In the genomic region with DNA sequence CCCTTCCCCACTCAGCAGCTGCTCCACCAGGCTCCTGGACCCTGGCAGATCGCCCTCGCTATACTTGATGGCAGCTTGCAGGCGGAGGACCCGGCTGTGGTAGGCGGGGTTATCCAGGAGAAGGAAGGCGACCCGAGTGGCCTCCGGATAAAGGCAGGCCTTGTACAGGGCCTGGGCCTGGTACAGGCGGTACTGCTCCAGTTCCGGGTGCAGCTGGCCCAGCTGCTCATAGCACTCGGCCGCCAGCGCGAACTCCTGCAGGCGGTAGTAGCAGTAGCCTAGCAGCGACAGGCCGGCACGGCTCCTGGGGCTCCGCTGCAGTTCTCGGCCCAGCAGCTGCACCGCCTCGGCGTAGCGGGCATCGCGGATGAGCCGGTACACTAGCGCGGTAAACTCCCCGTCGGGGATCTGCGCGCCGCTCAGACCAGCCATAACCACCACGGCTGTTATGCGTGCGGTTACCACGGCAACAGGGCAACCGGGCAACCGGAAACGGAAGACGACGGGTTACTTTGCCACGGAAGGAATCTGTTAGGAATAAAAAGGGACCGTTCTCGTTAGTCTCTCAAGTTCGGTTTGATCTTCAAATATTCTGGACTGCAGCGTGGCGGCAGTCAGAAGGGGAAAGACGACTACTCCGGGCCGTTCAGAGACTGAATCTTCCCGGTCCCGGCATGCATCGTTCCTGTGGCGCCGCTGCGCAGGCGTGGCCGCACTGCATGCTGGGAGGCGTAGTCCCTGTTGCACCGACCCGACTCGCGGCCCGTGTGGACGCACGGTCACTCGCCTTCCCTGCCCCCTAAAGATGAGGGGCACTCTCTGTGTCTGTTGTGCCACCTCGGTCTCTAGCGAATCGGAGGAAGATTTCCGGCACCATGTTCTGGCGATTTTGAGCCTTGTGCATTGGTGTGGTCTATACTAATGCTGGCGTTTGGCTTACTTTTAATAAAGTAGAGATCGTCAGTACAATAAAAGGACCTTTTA, we compare ENCODE assay signal across 8 cellular contexts.
DNase-seq lines count a peak whose midpoint lies in the region; ATAC-seq and TF ChIP-seq lines count a peak whose summit lies in the region.

No MANE protein-coding gene starts in this region.

- H3K27ac ChIP-seq in smooth muscle cell (ENCODE audit: low read depth), result peak overlapping the region; percentile 98

- H3K27me3 ChIP-seq in smooth muscle cell (ENCODE audit: low read depth), result no peaks in the 10 kb centered on the region

- 5% methylated on average over 76 of the region's 76 CpGs for WGBS in smooth muscle cell (ENCODE audit: low lambda C conversion rate)

- 0 out of 2 replicates have a peak, but pooled peaks cover 3% of the 10 kb centered on the region for H3K9me3 Mint-ChIP-seq in WTC11
- H3K9me3 Mint-ChIP-seq in immature natural killer cell, result peaks cover 0 to 3% (median 0%) of the 10 kb centered on the region in 6 donors

- TF ChIP-seq CTCF in WTC11 (IDR thresholded peaks at IDR 0.05) (no peak), cardiac fibroblast (IDR thresholded peaks at IDR 0.05; ENCODE audit: low read depth, low read length) (no peak), smooth muscle cell (IDR thresholded peaks at IDR 0.05; ENCODE audit: borderline replicate concordance, insufficient read depth, poor library complexity, severe bottlenecking) (no peak)

- no peaks in the 10 kb centered on the region for H3K36me3 ChIP-seq in smooth muscle cell (ENCODE audit: low read depth)

- POLR2A ChIA-PET in WTC11 (lab: Charles Lee), result no interaction called here

- H3K9me3 ChIP-seq in smooth muscle cell (replicated peaks; ENCODE audit: low read depth), result no peaks in the 10 kb centered on the region

- in situ Hi-C loops in ACHN (cut with HindIII; ENCODE audit: low pct_ligation_motif_present, low pct_unique_long_range_greater_than_20kb, low sequenced_read_pairs), result no loop called here

- peak overlapping the region; percentile 78 to 89 for H3K4me3 ChIP-seq in cardiac fibroblast (replicated peaks in 1 of 2; ENCODE audit: low read depth in 2 of 2, low read length in 2 of 2)
- H3K4me3 ChIP-seq in smooth muscle cell, result peak overlapping the region; percentile 74

- H3K4me1 Mint-ChIP-seq in WTC11 (0 out of 2 replicates have a peak, but pooled peaks cover 4% of the 10 kb centered on the region), immature natural killer cell (peaks cover 8 to 16% of the 10 kb centered on the region in 2 donors)

- H3K4me3 Mint-ChIP-seq in WTC11 (peak overlapping the region; percentile 96), immature natural killer cell (peak overlapping the region; percentile 87 to 98 (median 98))

- H3K27ac Mint-ChIP-seq in WTC11, result peak overlapping the region; percentile 100
- H3K27ac Mint-ChIP-seq in immature natural killer cell, result peak overlapping the region; percentile 99 to 100 (median 99)

- H3K79me2 ChIP-seq in smooth muscle cell (ENCODE audit: low read depth), result no peaks in the 10 kb centered on the region

- CTCF ChIA-PET in WTC11 (lab: Charles Lee), result no interaction called here

- no peaks in the 10 kb centered on the region for H3F3A ChIP-seq in smooth muscle cell (ENCODE audit: low read depth)

- H3K36me3 Mint-ChIP-seq in WTC11, result no peaks in the 10 kb centered on the region
- H3K36me3 Mint-ChIP-seq in immature natural killer cell, result no peaks in the 10 kb centered on the region

- ATAC-seq in GM18870 (IDR thresholded peaks at IDR 0.05; ENCODE audit: unreplicated experiment) (peak; percentile 92), HG03108 (IDR thresholded peaks at IDR 0.05; ENCODE audit: unreplicated experiment) (peak; percentile 97), WTC11 (peak; percentile 91)

- H3K27me3 Mint-ChIP-seq in WTC11 (ENCODE audit: low read depth), result peaks cover 25% of the 10 kb centered on the region
- H3K27me3 Mint-ChIP-seq in immature natural killer cell (ENCODE audit: low read depth in 3 of 3), result peaks cover 10 to 24% (median 13%) of the 10 kb centered on the region in 3 donors

- peaks cover 26% of the 10 kb centered on the region for H3K4me1 ChIP-seq in smooth muscle cell (ENCODE audit: low read depth)

- no peaks in the 10 kb centered on the region for H4K20me1 ChIP-seq in smooth muscle cell (ENCODE audit: low read depth)

- peak overlapping the region; percentile 100 for H2AFZ ChIP-seq in smooth muscle cell (ENCODE audit: low read depth)

- peak; percentile 90 for DNase-seq in ACHN
- DNase-seq in NCI-H2227 (lab: John Stamatoyannopoulos, UW; ENCODE audit: unreplicated experiment), result peak; percentile 97
- peak; percentile 89 for DNase-seq in WTC11 (ENCODE audit: low spot score)
- DNase-seq in cardiac fibroblast (ENCODE audit: low read depth in 2 of 2), result peak; percentile 87 to 91
- DNase-seq in immature natural killer cell, result peak; percentile 93 to 95 (median 94)
- peak; percentile 87 for DNase-seq in smooth muscle cell (lab: John Stamatoyannopoulos, UW; ENCODE audit: unreplicated experiment)

- H3K9ac ChIP-seq in smooth muscle cell (ENCODE audit: low read depth), result peak overlapping the region; percentile 98

- peak overlapping the region; percentile 95 for H3K4me2 ChIP-seq in smooth muscle cell

TF ChIP-seq in WTC11, 78 proteins besides CTCF, POLR2A, EP300 and RAD21 (continues in another document):
- TF ChIP-seq, protein P1, sequence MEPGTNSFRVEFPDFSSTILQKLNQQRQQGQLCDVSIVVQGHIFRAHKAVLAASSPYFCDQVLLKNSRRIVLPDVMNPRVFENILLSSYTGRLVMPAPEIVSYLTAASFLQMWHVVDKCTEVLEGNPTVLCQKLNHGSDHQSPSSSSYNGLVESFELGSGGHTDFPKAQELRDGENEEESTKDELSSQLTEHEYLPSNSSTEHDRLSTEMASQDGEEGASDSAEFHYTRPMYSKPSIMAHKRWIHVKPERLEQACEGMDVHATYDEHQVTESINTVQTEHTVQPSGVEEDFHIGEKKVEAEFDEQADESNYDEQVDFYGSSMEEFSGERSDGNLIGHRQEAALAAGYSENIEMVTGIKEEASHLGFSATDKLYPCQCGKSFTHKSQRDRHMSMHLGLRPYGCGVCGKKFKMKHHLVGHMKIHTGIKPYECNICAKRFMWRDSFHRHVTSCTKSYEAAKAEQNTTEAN (CRISPR knock-in tag; IDR thresholded peaks at IDR 0.05), result peak; percentile 58; the same call in 1 of the 2 replicates
- no peak for TF ChIP-seq ZNF423 (CRISPR knock-in tag; IDR thresholded peaks at IDR 0.05)
- peak; percentile 53 for TF ChIP-seq SMAD3 (CRISPR knock-in tag; IDR thresholded peaks at IDR 0.05; ENCODE audit: borderline replicate concordance)
- TF ChIP-seq, protein P2, sequence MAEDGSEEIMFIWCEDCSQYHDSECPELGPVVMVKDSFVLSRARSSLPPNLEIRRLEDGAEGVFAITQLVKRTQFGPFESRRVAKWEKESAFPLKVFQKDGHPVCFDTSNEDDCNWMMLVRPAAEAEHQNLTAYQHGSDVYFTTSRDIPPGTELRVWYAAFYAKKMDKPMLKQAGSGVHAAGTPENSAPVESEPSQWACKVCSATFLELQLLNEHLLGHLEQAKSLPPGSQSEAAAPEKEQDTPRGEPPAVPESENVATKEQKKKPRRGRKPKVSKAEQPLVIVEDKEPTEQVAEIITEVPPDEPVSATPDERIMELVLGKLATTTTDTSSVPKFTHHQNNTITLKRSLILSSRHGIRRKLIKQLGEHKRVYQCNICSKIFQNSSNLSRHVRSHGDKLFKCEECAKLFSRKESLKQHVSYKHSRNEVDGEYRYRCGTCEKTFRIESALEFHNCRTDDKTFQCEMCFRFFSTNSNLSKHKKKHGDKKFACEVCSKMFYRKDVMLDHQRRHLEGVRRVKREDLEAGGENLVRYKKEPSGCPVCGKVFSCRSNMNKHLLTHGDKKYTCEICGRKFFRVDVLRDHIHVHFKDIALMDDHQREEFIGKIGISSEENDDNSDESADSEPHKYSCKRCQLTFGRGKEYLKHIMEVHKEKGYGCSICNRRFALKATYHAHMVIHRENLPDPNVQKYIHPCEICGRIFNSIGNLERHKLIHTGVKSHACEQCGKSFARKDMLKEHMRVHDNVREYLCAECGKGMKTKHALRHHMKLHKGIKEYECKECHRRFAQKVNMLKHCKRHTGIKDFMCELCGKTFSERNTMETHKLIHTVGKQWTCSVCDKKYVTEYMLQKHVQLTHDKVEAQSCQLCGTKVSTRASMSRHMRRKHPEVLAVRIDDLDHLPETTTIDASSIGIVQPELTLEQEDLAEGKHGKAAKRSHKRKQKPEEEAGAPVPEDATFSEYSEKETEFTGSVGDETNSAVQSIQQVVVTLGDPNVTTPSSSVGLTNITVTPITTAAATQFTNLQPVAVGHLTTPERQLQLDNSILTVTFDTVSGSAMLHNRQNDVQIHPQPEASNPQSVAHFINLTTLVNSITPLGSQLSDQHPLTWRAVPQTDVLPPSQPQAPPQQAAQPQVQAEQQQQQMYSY (CRISPR knock-in tag; IDR thresholded peaks at IDR 0.05), result 0 out of 2 replicates have a peak, but pooled peaks have one; percentile 17
- TF ChIP-seq, protein P3, sequence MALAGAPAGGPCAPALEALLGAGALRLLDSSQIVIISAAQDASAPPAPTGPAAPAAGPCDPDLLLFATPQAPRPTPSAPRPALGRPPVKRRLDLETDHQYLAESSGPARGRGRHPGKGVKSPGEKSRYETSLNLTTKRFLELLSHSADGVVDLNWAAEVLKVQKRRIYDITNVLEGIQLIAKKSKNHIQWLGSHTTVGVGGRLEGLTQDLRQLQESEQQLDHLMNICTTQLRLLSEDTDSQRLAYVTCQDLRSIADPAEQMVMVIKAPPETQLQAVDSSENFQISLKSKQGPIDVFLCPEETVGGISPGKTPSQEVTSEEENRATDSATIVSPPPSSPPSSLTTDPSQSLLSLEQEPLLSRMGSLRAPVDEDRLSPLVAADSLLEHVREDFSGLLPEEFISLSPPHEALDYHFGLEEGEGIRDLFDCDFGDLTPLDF (CRISPR knock-in tag; IDR thresholded peaks at IDR 0.05), result no peak
- no peak for TF ChIP-seq CREB1 (CRISPR knock-in tag; IDR thresholded peaks at IDR 0.05)
- TF ChIP-seq ZNF219 (CRISPR knock-in tag; IDR thresholded peaks at IDR 0.05; ENCODE audit: borderline replicate concordance), result no peak
- peak; percentile 48; the same call in 1 of the 2 replicates for TF ChIP-seq GABPB1 (CRISPR knock-in tag; IDR thresholded peaks at IDR 0.05)
- peak; percentile 54; the same call in 1 of the 2 replicates for TF ChIP-seq ETV6 (CRISPR knock-in tag; IDR thresholded peaks at IDR 0.05)
- TF ChIP-seq NFATC4 (CRISPR knock-in tag; IDR thresholded peaks at IDR 0.05), result no peak
- TF ChIP-seq, protein P4, sequence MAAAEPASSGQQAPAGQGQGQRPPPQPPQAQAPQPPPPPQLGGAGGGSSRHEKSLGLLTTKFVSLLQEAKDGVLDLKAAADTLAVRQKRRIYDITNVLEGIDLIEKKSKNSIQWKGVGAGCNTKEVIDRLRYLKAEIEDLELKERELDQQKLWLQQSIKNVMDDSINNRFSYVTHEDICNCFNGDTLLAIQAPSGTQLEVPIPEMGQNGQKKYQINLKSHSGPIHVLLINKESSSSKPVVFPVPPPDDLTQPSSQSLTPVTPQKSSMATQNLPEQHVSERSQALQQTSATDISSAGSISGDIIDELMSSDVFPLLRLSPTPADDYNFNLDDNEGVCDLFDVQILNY (CRISPR knock-in tag; IDR thresholded peaks at IDR 0.05), result 0 out of 2 replicates have a peak, but pooled peaks have one; percentile 37
- TF ChIP-seq NFE2L1 (CRISPR knock-in tag; IDR thresholded peaks at IDR 0.05), result 0 out of 2 replicates have a peak, but pooled peaks have one; percentile 47
- 0 out of 2 replicates have a peak, but pooled peaks have one; percentile 14 for TF ChIP-seq MYBL2 (CRISPR knock-in tag; IDR thresholded peaks at IDR 0.05)

Comparison
In these comparisons a context has a peak if more than half of its experiments do, and no peak if none do; other contexts are left out.
1. Peak in every context shown above with its lines: DNase-seq, ATAC-seq, H3K4me3 ChIP-seq and H3K27ac ChIP-seq.